8 cellular contexts compared by ENCODE assay signal in genomic region chr1:202143768-202144509, GRCh38. TPM values are rescaled to one million over a fixed set of nuclear protein-coding genes. Genes with fewer than 3 reads are reported as not detected.
A peak's percentile ranks its signal among the peaks of the same experiment; 100 is the strongest.
DNase-seq lines count a peak whose midpoint lies in the region; ATAC-seq and TF ChIP-seq lines count a peak whose summit lies in the region.

No MANE protein-coding gene starts in this region.

- no peak overlapping the region for H3K27ac ChIP-seq in ectodermal cell (ENCODE audit: insufficient read depth, low read depth, low read length, poor library complexity, severe bottlenecking)
- H3K27ac ChIP-seq in upper lobe of left lung, result peak overlapping the region; percentile 92 to 99 (median 98)

- ATAC-seq in GM18909 (IDR thresholded peaks at IDR 0.05; ENCODE audit: poor library complexity, unreplicated experiment) (peak; percentile 43), HG03097 (IDR thresholded peaks at IDR 0.05; ENCODE audit: low FRiP score, unreplicated experiment) (peak; percentile 30), T-cell (replicated peaks in 1 of 4) (peak; percentile 54 to 68 (median 65)), upper lobe of left lung (ENCODE audit: low FRiP score in 2 of 2) (peak; percentile 32 to 62)

- H3K9me3 Mint-ChIP-seq in T-cell (no peaks in the 10 kb centered on the region), mesothelial cell of epicardium (no peaks in the 10 kb centered on the region)

- no peak for TF ChIP-seq EP300 in upper lobe of left lung (IDR thresholded peaks at IDR 0.05)

- no peaks in the 10 kb centered on the region for H3K36me3 ChIP-seq in BJ (ENCODE audit: control insufficient read depth, insufficient read depth, low read length)
- no peaks in the 10 kb centered on the region for H3K36me3 ChIP-seq in ectodermal cell (ENCODE audit: control insufficient read depth, insufficient read depth, low read length)
- peaks cover 0 to 3% (median 0%) of the 10 kb centered on the region in 4 donors for H3K36me3 ChIP-seq in upper lobe of left lung

- H3K4me1 ChIP-seq in ectodermal cell (ENCODE audit: control insufficient read depth, insufficient read depth, low read length) (peaks cover 6% of the 10 kb centered on the region), upper lobe of left lung (peaks cover 19 to 42% (median 24%) of the 10 kb centered on the region in 4 donors)

- H3K27ac Mint-ChIP-seq in T-cell (peak overlapping the region; percentile 96 to 98), mesothelial cell of epicardium (peak overlapping the region; percentile 98)

- H3K36me3 Mint-ChIP-seq in T-cell, result peaks cover 5% of the 10 kb centered on the region
- H3K36me3 Mint-ChIP-seq in mesothelial cell of epicardium, result peaks cover 1% of the 10 kb centered on the region

- TF ChIP-seq POLR2A in upper lobe of left lung (IDR thresholded peaks at IDR 0.05), result peak in 1 of 4 donors; percentile 17

- H3K9me3 ChIP-seq in ectodermal cell (ENCODE audit: control insufficient read depth, low read length) (no peaks in the 10 kb centered on the region), upper lobe of left lung (no peaks in the 10 kb centered on the region)

- CTCF ChIA-PET in BJ (lab: Yijun Ruan, JAX) (interaction anchor here (0.9 to 2.4 kb wide), 6 partner anchors 9 to 49 kb away, joined by 3 to 17 read pairs (median 4); partner anchors contain the start of gene LGR6), T-cell (lab: Charles Lee) (interaction anchor here in 1 of 2 donors (0.5 to 2.1 kb wide), 4 partner anchors 9 to 188 kb away, joined by 3 to 11 read pairs (median 8); partner anchors contain the start of gene PTPN7)

- no peak for TF ChIP-seq CTCF in BJ (IDR thresholded peaks at IDR 0.05; ENCODE audit: insufficient read depth, low read depth, low read length)
- TF ChIP-seq CTCF in mesothelial cell of epicardium (IDR thresholded peaks at IDR 0.05; ENCODE audit: unreplicated experiment), result no peak
- TF ChIP-seq CTCF in upper lobe of left lung (IDR thresholded peaks at IDR 0.05), result peak in 2 of 6 experiments; percentile 5 to 10

- no peaks in the 10 kb centered on the region for H3K27me3 Mint-ChIP-seq in T-cell
- H3K27me3 Mint-ChIP-seq in mesothelial cell of epicardium (ENCODE audit: low read depth), result no peaks in the 10 kb centered on the region

- H3K27me3 ChIP-seq in BJ (ENCODE audit: control insufficient read depth, insufficient read depth, low read length), result peaks cover 4% of the 10 kb centered on the region
- H3K27me3 ChIP-seq in ectodermal cell (ENCODE audit: control insufficient read depth, insufficient read depth, low read length, poor library complexity, severe bottlenecking), result peaks cover 9% of the 10 kb centered on the region
- H3K27me3 ChIP-seq in upper lobe of left lung, result no peaks in the 10 kb centered on the region

- H3K4me3 ChIP-seq in BJ (ENCODE audit: low read depth, low read length) (peak overlapping the region; percentile 76), ectodermal cell (ENCODE audit: insufficient read depth, low read depth, low read length) (peak overlapping the region; percentile 65), upper lobe of left lung (peak overlapping the region; percentile 69 to 99 (median 96))

- DNase-seq in BJ (ENCODE audit: low read depth) (no peak), T-cell (peak in 2 of 34 experiments; percentile 26 to 33), mesothelial cell of epicardium (ENCODE audit: low spot score in 2 of 2, unreplicated experiment in 2 of 2) (no peak), upper lobe of left lung (peak in 1 of 2 donors; percentile 91), SK-N-DZ (ENCODE audit: low spot score) (no peak)

- POLR2A ChIA-PET in BJ (lab: Charles Lee) (no interaction called here), T-cell (lab: Charles Lee) (no interaction called here)

- 0% methylated on average over 76 of the region's 76 CpGs for whole genome bisulfite sequencing in ectodermal cell, 2 experiments
- WGBS in upper lobe of left lung, 2 donors, result 0 to 3% methylated on average over 13 to 21 of the region's 76 CpGs

- H3K4me1 Mint-ChIP-seq in T-cell (peaks cover 25 to 48% (median 35%) of the 10 kb centered on the region in 3 donors), mesothelial cell of epicardium (peaks cover 19% of the 10 kb centered on the region)

- peak overlapping the region; percentile 95 to 98 (median 98) for H3K4me3 Mint-ChIP-seq in T-cell
- peak overlapping the region; percentile 86 for H3K4me3 Mint-ChIP-seq in mesothelial cell of epicardium

RNA-seq across cellular contexts. Expression of gene ARL8A, which starts 0.6 kb away (rescaled TPM):
- 54.5 and 76.6 TPM in 2 replicates for polyA plus RNA-seq in BJ (2011; rRNA removed)
- 14.0 and 29.4 TPM in 2 replicates for polyA minus RNA-seq in BJ (2011; rRNA and poly(A)+ RNA removed)
- total RNA-seq in T-cell, result 10 to 100 TPM; 37.8 to 70.2 (median 50.9) TPM
- polyA plus RNA-seq in ectodermal cell (2013, experiment 1 of 4), result 32.2 TPM
- 33.4 TPM for polyA plus RNA-seq in ectodermal cell (2013, experiment 2 of 4)
- 33.8 TPM for polyA plus RNA-seq in ectodermal cell (2013, experiment 3 of 4)
- 41.1 TPM for polyA plus RNA-seq in ectodermal cell (2013, experiment 4 of 4)
- total RNA-seq in mesothelial cell of epicardium, result 73.9 to 79.6 TPM (median 74.4 TPM) in 3 replicates
- 10 to 100 TPM; 65.7 to 96.3 (median 88.4) TPM for total RNA-seq in upper lobe of left lung
- 25.0 and 28.8 TPM in 2 replicates for polyA plus RNA-seq in SK-N-DZ (2014; cell fraction: cytosol; rRNA removed)
- polyA plus RNA-seq in SK-N-DZ (2014; cell fraction: nucleus; rRNA removed), result 23.4 and 24.9 TPM in 2 replicates

RNA-seq across cellular contexts. Expression of gene PTPN7, which starts 16.5 kb away (rescaled TPM):
- polyA plus RNA-seq in BJ (2011; rRNA removed), result not detected in 2 replicates
- not detected in 2 replicates for polyA minus RNA-seq in BJ (2011; rRNA and poly(A)+ RNA removed)
- 100 to 1,000 TPM in 1 of 5 donors, 10 to 100 TPM in 4; 67.1 to 124 (median 71.7) TPM for total RNA-seq in T-cell
- polyA plus RNA-seq in ectodermal cell (2013, experiment 1 of 4), result not detected
- not detected for polyA plus RNA-seq in ectodermal cell (2013, experiment 2 of 4)
- polyA plus RNA-seq in ectodermal cell (2013, experiment 3 of 4), result not detected
- 0.12 TPM for polyA plus RNA-seq in ectodermal cell (2013, experiment 4 of 4)
- 0.31 to 0.49 TPM (median 0.32 TPM) in 3 replicates for total RNA-seq in mesothelial cell of epicardium
- 1 to 10 TPM; 4.6 to 9.3 (median 7.7) TPM for total RNA-seq in upper lobe of left lung
- 0.10 and 0.48 TPM in 2 replicates for polyA plus RNA-seq in SK-N-DZ (2014; cell fraction: cytosol; rRNA removed)
- polyA plus RNA-seq in SK-N-DZ (2014; cell fraction: nucleus; rRNA removed), result 0.20 and 0.93 TPM in 2 replicates

RNA-seq across cellular contexts. Expression of gene GPR37L1, which starts 21.2 kb away (rescaled TPM):
- polyA plus RNA-seq in BJ (2011; rRNA removed), result not detected in 2 replicates
- polyA minus RNA-seq in BJ (2011; rRNA and poly(A)+ RNA removed), result not detected in 2 replicates
- total RNA-seq in T-cell (not detected), mesothelial cell of epicardium (0.07 to 0.11 TPM (median 0.09 TPM) in 3 replicates), upper lobe of left lung (under 1 TPM in 3 of 6 donors, not detected in 3; under 0.01 to 0.07 (median 0.03) TPM)
- polyA plus RNA-seq in ectodermal cell (2013, experiment 1 of 4), result 0.31 TPM
- polyA plus RNA-seq in ectodermal cell (2013, experiment 2 of 4), result 0.25 TPM
- polyA plus RNA-seq in ectodermal cell (2013, experiment 3 of 4), result 0.32 TPM
- 0.36 TPM for polyA plus RNA-seq in ectodermal cell (2013, experiment 4 of 4)
- 0.16 TPM in 1 of 2 replicates, not detected in the other for polyA plus RNA-seq in SK-N-DZ (2014; cell fraction: cytosol; rRNA removed)
- polyA plus RNA-seq in SK-N-DZ (2014; cell fraction: nucleus; rRNA removed), result 0.02 and 0.03 TPM in 2 replicates

RNA-seq across cellular contexts. Expression of gene LGR6, which starts 49.7 kb away (rescaled TPM):
- polyA plus RNA-seq in BJ (2011; rRNA removed), result not detected in 2 replicates
- 0.38 TPM in 1 of 2 replicates, not detected in the other for polyA minus RNA-seq in BJ (2011; rRNA and poly(A)+ RNA removed)
- 10 to 100 TPM in 1 of 5 donors, 1 to 10 TPM in 3, under 1 TPM in 1; 0.58 to 13.1 (median 1.8) TPM for total RNA-seq in T-cell
- polyA plus RNA-seq in ectodermal cell (2013, experiment 1 of 4), result 0.44 TPM
- polyA plus RNA-seq in ectodermal cell (2013, experiment 2 of 4), result 1.0 TPM
- polyA plus RNA-seq in ectodermal cell (2013, experiment 3 of 4), result 0.69 TPM
- 0.81 TPM for polyA plus RNA-seq in ectodermal cell (2013, experiment 4 of 4)
- total RNA-seq in mesothelial cell of epicardium, result 3.1 to 4.7 TPM (median 3.1 TPM) in 3 replicates
- total RNA-seq in upper lobe of left lung, result 1 to 10 TPM in 3 of 6 donors, under 1 TPM in 3; 0.46 to 5.2 (median 1.1) TPM
- not detected in 2 replicates for polyA plus RNA-seq in SK-N-DZ (2014; cell fraction: cytosol; rRNA removed)
- not detected in 2 replicates for polyA plus RNA-seq in SK-N-DZ (2014; cell fraction: nucleus; rRNA removed)

Comparison
In these comparisons a context has a peak if more than half of its experiments do, and no peak if none do; other contexts are left out.
1. RNA of gene PTPN7, which starts 16.5 kb away (total RNA-seq): 67.1 to 124 TPM in T-cell; 4.6 to 9.3 TPM in upper lobe of left lung and 0.31 to 0.49 TPM in mesothelial cell of epicardium; every median in the first group is over 4 times any median in the second.
2. Peak in every context shown above with its lines, with median percentiles within 50 percentile points of each other: H3K4me3 ChIP-seq and ATAC-seq.